ENCODE assay signal across 9 cellular contexts in genomic region chrX:106952988-106953387, GRCh38. TPM values are rescaled to one million over a fixed set of nuclear protein-coding genes. Genes with fewer than 3 reads are reported as not detected.
DNase-seq lines count a peak whose midpoint lies in the region; ATAC-seq and TF ChIP-seq lines count a peak whose summit lies in the region.
"Had no signal": no experiment of that assay in that cellular context is flagged by ENCODE, and none has a peak within 500 bp of the region (broad histone marks: within the 10 kb centered on the region; RNA-seq: fewer than 3 reads in every experiment).

No MANE protein-coding gene starts in this region.

- H3K4me3 ChIP-seq in AG09309 (ENCODE audit: control insufficient read depth, low read depth, low read length) (no peak overlapping the region), HFF-Myc (replicated peaks; ENCODE audit: low read depth, low read length) (no peak overlapping the region), adipocyte (ENCODE audit: low read length) (no peak overlapping the region), kidney epithelial cell (ENCODE audit: low read depth, low read length) (no peak overlapping the region)

- no peaks in the 10 kb centered on the region for H3K9me3 ChIP-seq in adipocyte (ENCODE audit: control insufficient read depth, low read length)

- peaks cover 7% of the 10 kb centered on the region for H3K4me1 ChIP-seq in adipocyte (ENCODE audit: control insufficient read depth, insufficient read depth, low read length)

- peaks cover 13% of the 10 kb centered on the region for H3K36me3 ChIP-seq in adipocyte (ENCODE audit: control insufficient read depth, insufficient read depth, low read length, severe bottlenecking)
- no peaks in the 10 kb centered on the region for H3K36me3 ChIP-seq in kidney epithelial cell (ENCODE audit: control insufficient read depth, insufficient read depth, low read length)

- in situ Hi-C loops in GM13976 (cut with MboI; ENCODE audit: low sequenced_read_pairs, unreplicated experiment), result no loop called here

- TF ChIP-seq CTCF in AG09309 (IDR thresholded peaks at IDR 0.05; ENCODE audit: control insufficient read depth, insufficient read depth, low read depth, low read length, missing control alignments) (peak; percentile 33), HFF-Myc (IDR thresholded peaks at IDR 0.05; ENCODE audit: low read depth, low read length, missing control alignments) (peak; percentile 15), kidney epithelial cell (IDR thresholded peaks at IDR 0.05; ENCODE audit: insufficient read depth, low read length, poor library complexity, severe bottlenecking) (peak; percentile 23), GM13976 (IDR thresholded peaks at IDR 0.05; ENCODE audit: borderline replicate concordance, control extremely low read depth, extremely low read depth, insufficient read depth, missing control alignments) (no peak)

- H3K27me3 ChIP-seq in adipocyte (replicated peaks; ENCODE audit: control insufficient read depth, insufficient read depth, low read length) (peaks cover 11% of the 10 kb centered on the region), kidney epithelial cell (ENCODE audit: control insufficient read depth, insufficient read depth, low read length) (no peaks in the 10 kb centered on the region)

- no peak overlapping the region for H3K9ac ChIP-seq in adipocyte (ENCODE audit: low read length)

- no peak for ATAC-seq in GM18867 (IDR thresholded peaks at IDR 0.05; ENCODE audit: unreplicated experiment)

- DNase-seq in AG09309 (ENCODE audit: low read depth), result no peak
- no peak for DNase-seq in HFF-Myc (ENCODE audit: extremely low read depth, low read depth)
- peak; percentile 25 for DNase-seq in adipocyte (ENCODE audit: low read depth)
- DNase-seq in kidney epithelial cell (ENCODE audit: low read depth), result no peak
- no peak for DNase-seq in SHP77 (lab: John Stamatoyannopoulos, UW)
- DNase-seq in mucosa of gallbladder (ENCODE audit: low spot score), result no peak
- no peak for DNase-seq in GM13976 (ENCODE audit: low spot score)
- DNase-seq: NCI-H2107 had no signal

RNA-seq across cellular contexts. Expression of gene CLDN2, which starts 32.8 kb away (rescaled TPM):
- total RNA-seq in kidney epithelial cell (0.13 TPM in 1 of 2 replicates, not detected in the other), mucosa of gallbladder (236 TPM)

RNA-seq across cellular contexts. Expression of gene MORC4, which starts 47.0 kb away (rescaled TPM):
- 13.9 and 14.9 TPM in 2 replicates for total RNA-seq in kidney epithelial cell
- total RNA-seq in mucosa of gallbladder, result 20.0 TPM

RNA-seq across cellular contexts. Expression of gene RIPPLY1, which starts 49.8 kb away (rescaled TPM):
- not detected in 2 replicates for total RNA-seq in kidney epithelial cell
- not detected for total RNA-seq in mucosa of gallbladder

Comparison
In these comparisons a context has a peak if more than half of its experiments do, and no peak if none do; other contexts are left out.
1. RNA of gene CLDN2, which starts 32.8 kb away (total RNA-seq): 236 TPM in mucosa of gallbladder (single experiment); 0.13 TPM in kidney epithelial cell; every median in the first group is over 100 times any median in the second.